Comparison of ENCODE assay signal across 18 cellular contexts in the genomic region with DNA sequence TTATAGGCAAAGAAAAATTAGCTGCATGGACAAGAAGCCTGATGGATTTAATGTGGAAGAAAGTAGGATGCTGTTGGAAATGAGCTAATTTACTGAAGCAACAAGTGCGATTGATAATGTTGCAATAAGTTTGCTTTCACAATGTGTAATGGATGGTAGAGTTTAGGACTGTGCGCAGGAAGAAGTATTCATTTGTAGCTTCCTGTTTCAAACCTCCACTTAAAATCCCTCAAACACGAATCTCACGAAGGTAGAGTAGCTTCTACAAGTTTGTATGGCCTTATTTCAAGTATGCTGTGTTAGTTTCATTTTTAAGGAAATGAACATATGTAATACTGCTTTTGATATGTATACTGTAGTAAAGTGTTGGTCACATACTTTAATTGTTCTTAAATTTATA. TPM values are rescaled to one million over a fixed set of nuclear protein-coding genes. Genes with fewer than 3 reads are reported as not detected.
DNase-seq lines count a peak whose midpoint lies in the region; ATAC-seq and TF ChIP-seq lines count a peak whose summit lies in the region.
"Had no signal": no experiment of that assay in that cellular context is flagged by ENCODE, and none has a peak within 500 bp of the region (broad histone marks: within the 10 kb centered on the region; RNA-seq: fewer than 3 reads in every experiment).

No MANE protein-coding gene starts in this region.

- no peaks in the 10 kb centered on the region for H3K36me3 Mint-ChIP-seq in activated CD4-positive, alpha-beta T cell treated with anti-CD3 and anti-CD28 coated beads for 36 hours (ENCODE audit: low read depth)
- H3K36me3 Mint-ChIP-seq in endodermal cell (ENCODE audit: low read depth), result no peaks in the 10 kb centered on the region

- DNase-seq in activated CD4-positive, alpha-beta T cell treated with anti-CD3 and anti-CD28 coated beads for 36 hours, result no peak
- DNase-seq in activated CD4-positive, alpha-beta T cell treated with anti-CD3 and anti-CD28 coated beads, Interleukin-2, amount 50 U/mL, for 1 hour, result no peak
- DNase-seq in H4 (ENCODE audit: low spot score) (peak; percentile 1), endodermal cell (no peak), sciatic nerve (ENCODE audit: low spot score) (no peak), NK-92 (lab: John Stamatoyannopoulos, UW; ENCODE audit: unreplicated experiment) (no peak), AG20443 (ENCODE audit: low spot score) (no peak)
- DNase-seq: activated CD4-positive, alpha-beta T cell treated with anti-CD3 and anti-CD28 coated beads, Interleukin-2, amount 50 U/mL, for 4 hours; activated gamma-delta T cell treated with Interleukin-2 at 50 U/mL for 16 hours; effector memory CD4-positive, alpha-beta T cell; foreskin melanocyte; NCI-H1436 treated with DMSO at 0.1 percent for 48 hours; NCI-H524 treated with DMSO at 0.1 percent for 48 hours; upper lobe of left lung had no signal

- H3K9me3 ChIP-seq in endodermal cell (ENCODE audit: control insufficient read depth, low read length), result no peaks in the 10 kb centered on the region
- H3K9me3 ChIP-seq: breast epithelium, upper lobe of left lung had no signal

- 95 to 100% methylated on average over 1 to 4 of the region's 4 CpGs for WGBS in endodermal cell (ENCODE audit: insufficient coverage in 1 of 2, insufficient read length in 1 of 2), 2 experiments

- H3K27ac ChIP-seq in endodermal cell (ENCODE audit: low read depth, low read length), result no peak overlapping the region
- H3K27ac ChIP-seq: breast epithelium, parathyroid adenoma, upper lobe of left lung had no signal

- H3K4me3 Mint-ChIP-seq in activated CD4-positive, alpha-beta T cell treated with anti-CD3 and anti-CD28 coated beads for 36 hours, result no peak overlapping the region
- H3K4me3 Mint-ChIP-seq in endodermal cell, result no peak overlapping the region

- H3K27ac Mint-ChIP-seq in activated CD4-positive, alpha-beta T cell treated with anti-CD3 and anti-CD28 coated beads for 36 hours, result no peak overlapping the region
- peak overlapping the region; percentile 19 for H3K27ac Mint-ChIP-seq in endodermal cell

- peaks cover 2% of the 10 kb centered on the region for H3K27me3 Mint-ChIP-seq in activated CD4-positive, alpha-beta T cell treated with anti-CD3 and anti-CD28 coated beads for 36 hours
- no peaks in the 10 kb centered on the region for H3K27me3 Mint-ChIP-seq in endodermal cell (ENCODE audit: insufficient read depth)

- intact Hi-C loops in activated CD4-positive, alpha-beta T cell treated with anti-CD3 and anti-CD28 coated beads for 36 hours (cut with DNase I, micrococcal nuclease), result no loop called here
- intact Hi-C loops in sciatic nerve (cut with DNase I), result no loop called here

- peaks cover 16% of the 10 kb centered on the region for H3K4me1 ChIP-seq in endodermal cell (ENCODE audit: control insufficient read depth, insufficient read depth, low read length)
- H3K4me1 ChIP-seq: breast epithelium, upper lobe of left lung had no signal

- H3K9ac ChIP-seq in endodermal cell (ENCODE audit: extremely low read depth, low read length, poor library complexity, severe bottlenecking), result no peak overlapping the region
- H3K9ac ChIP-seq: parathyroid adenoma had no signal

- no peaks in the 10 kb centered on the region for H3K36me3 ChIP-seq in endodermal cell (ENCODE audit: control insufficient read depth, insufficient read depth, low read length)
- H3K36me3 ChIP-seq: breast epithelium, upper lobe of left lung had no signal

- H3K4me1 Mint-ChIP-seq in activated CD4-positive, alpha-beta T cell treated with anti-CD3 and anti-CD28 coated beads for 36 hours, result peaks cover 3% of the 10 kb centered on the region
- H3K4me1 Mint-ChIP-seq in endodermal cell, result peaks cover 25% of the 10 kb centered on the region

- no peaks in the 10 kb centered on the region for H3K9me3 Mint-ChIP-seq in activated CD4-positive, alpha-beta T cell treated with anti-CD3 and anti-CD28 coated beads for 36 hours (ENCODE audit: low read depth)
- H3K9me3 Mint-ChIP-seq in endodermal cell, result no peaks in the 10 kb centered on the region

- CTCF ChIA-PET in activated CD4-positive, alpha-beta T cell treated with anti-CD3 and anti-CD28 coated beads for 36 hours (lab: Charles Lee), result interaction anchor here (1.5 kb wide), 1 partner anchor 44 kb away, joined by 4 read pairs; no protein-coding TSS in a partner anchor

- H3K27me3 ChIP-seq in endodermal cell (ENCODE audit: control insufficient read depth, insufficient read depth, low read length, poor library complexity, severe bottlenecking), result no peaks in the 10 kb centered on the region
- H3K27me3 ChIP-seq: breast epithelium, upper lobe of left lung had no signal

- ATAC-seq in activated CD4-positive, alpha-beta T cell treated with anti-CD3 and anti-CD28 coated beads for 36 hours, result peak; percentile 74
- ATAC-seq in HG03469 (IDR thresholded peaks at IDR 0.05; ENCODE audit: unreplicated experiment), result peak; percentile 88
- ATAC-seq in sciatic nerve, result no peak

- POLR2A ChIA-PET in activated CD4-positive, alpha-beta T cell treated with anti-CD3 and anti-CD28 coated beads for 36 hours (lab: Charles Lee), result no interaction called here

- no peak overlapping the region for H3K4me3 ChIP-seq in endodermal cell (ENCODE audit: low read length)
- H3K4me3 ChIP-seq: breast epithelium, upper lobe of left lung had no signal

- TF ChIP-seq CTCF in endodermal cell (conservative IDR thresholded peaks at IDR 0.05), result no peak

RNA-seq across cellular contexts. Expression of a gene that starts 42.3 kb away (rescaled TPM):
- under 1 TPM in 1 of 2 experiments, not detected in 1; 0.05 TPM for total RNA-seq in activated CD4-positive, alpha-beta T cell treated with anti-CD3 and anti-CD28 coated beads for 36 hours
- 0.04 TPM in 1 of 2 replicates, not detected in the other for total RNA-seq in H4 (2014; rRNA removed; shearing (Covaris generic))
- total RNA-seq in endodermal cell (10 to 100 TPM; 12.0 to 15.0 TPM), sciatic nerve (2.1 TPM)
- polyA plus RNA-seq in endodermal cell (2013, experiment 1 of 2), result 8.1 TPM
- polyA plus RNA-seq in endodermal cell (2013, experiment 2 of 2), result 7.6 TPM
- total RNA-seq: T-helper 2 cell treated with Interferon-gamma antibody and Interleukin-4, amounts not matched to agents 100 ng/mL and 5 ng/mL, for 36 hours had no signal
